Comparison of ENCODE assay signal across 8 cellular contexts in the genomic region with DNA sequence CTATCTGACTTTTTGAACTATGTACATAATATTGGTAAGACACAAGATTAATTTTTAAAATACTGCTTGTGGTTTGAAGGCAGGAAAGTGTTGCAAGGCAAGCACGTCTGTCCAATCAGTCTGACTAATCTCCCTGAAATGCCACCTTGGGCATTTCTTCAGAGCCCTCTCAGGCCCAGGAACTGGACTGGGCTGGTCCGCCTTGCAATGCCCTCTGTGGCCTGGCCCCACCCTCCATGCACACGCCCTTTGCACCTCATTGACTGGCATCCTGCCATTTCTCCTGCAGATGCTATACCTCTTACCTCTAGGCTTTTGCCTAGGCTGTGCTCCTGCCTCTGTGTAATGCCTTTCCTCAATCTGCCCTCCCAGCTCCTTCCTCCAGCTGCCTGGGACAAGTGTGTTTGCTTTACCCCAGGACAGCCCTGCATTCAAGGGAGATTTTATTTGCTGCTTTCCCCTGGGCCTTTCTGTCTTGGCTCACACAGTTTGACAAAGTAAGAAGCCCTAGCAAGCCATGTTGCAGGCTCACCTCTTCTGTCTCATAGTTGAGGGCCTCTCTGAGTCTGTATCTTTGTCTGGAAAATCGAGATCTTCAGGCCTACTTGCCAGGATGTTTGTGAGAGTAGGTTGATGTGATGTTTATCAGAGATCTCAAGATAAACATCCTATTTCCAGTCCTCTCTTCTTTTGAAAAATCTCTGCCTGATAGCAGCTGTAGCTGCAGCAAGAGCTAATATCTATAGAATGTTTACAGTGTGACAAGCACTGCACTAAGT.
DNase-seq lines count a peak whose midpoint lies in the region; ATAC-seq and TF ChIP-seq lines count a peak whose summit lies in the region.

No MANE protein-coding gene starts in this region.

- CTCF ChIA-PET in AG04450 (lab: Charles Lee): no interaction called here
- CTCF ChIA-PET in activated CD4-positive, alpha-beta memory T cell treated with anti-CD3 and anti-CD28 coated beads for 36 hours (lab: Charles Lee): interaction anchor here (1.0 kb wide), 1 partner anchor 826 kb away, joined by 3 read pairs; no protein-coding TSS in a partner anchor

- peak overlapping the region; percentile 43 for H3K27ac ChIP-seq in AG04450 (ENCODE audit: low read depth, low read length)

- in situ Hi-C loops in G401 (cut with HindIII; ENCODE audit: low sequenced_read_pairs): no loop called here

- peaks cover 4% of the 10 kb centered on the region for H3K27me3 Mint-ChIP-seq in activated CD4-positive, alpha-beta memory T cell treated with anti-CD3 and anti-CD28 coated beads for 36 hours

- H3K4me1 Mint-ChIP-seq in activated CD4-positive, alpha-beta memory T cell treated with anti-CD3 and anti-CD28 coated beads for 36 hours (ENCODE audit: low read depth): peaks cover 32% of the 10 kb centered on the region

- no peak overlapping the region for H3K4me3 ChIP-seq in AG04450 (ENCODE audit: low read depth, low read length)
- no peak overlapping the region for H3K4me3 ChIP-seq in LNCaP clone FGC (ENCODE audit: low read depth, low read length)
- no peak overlapping the region for H3K4me3 ChIP-seq in H7 (ENCODE audit: insufficient read depth, low read depth, low read length)

- intact Hi-C loops in activated CD4-positive, alpha-beta memory T cell treated with anti-CD3 and anti-CD28 coated beads for 36 hours (cut with micrococcal nuclease): no loop called here
- intact Hi-C loops in left colon (cut with DNase I, micrococcal nuclease): no loop called here

- no peak overlapping the region for H3K4me3 Mint-ChIP-seq in activated CD4-positive, alpha-beta memory T cell treated with anti-CD3 and anti-CD28 coated beads for 36 hours

- H3K9me3 ChIP-seq in AG04450 (ENCODE audit: control insufficient read depth, insufficient read depth, low read length): no peaks in the 10 kb centered on the region; the same call in 1 of the 2 replicates

- no peaks in the 10 kb centered on the region for H3K27me3 ChIP-seq in AG04450 (ENCODE audit: control insufficient read depth, insufficient read depth, low read length)
- H3K27me3 ChIP-seq in H7 (ENCODE audit: control insufficient read depth, insufficient read depth, low read length): peaks cover 2% of the 10 kb centered on the region; the same call in 1 of the 2 replicates

- no peak overlapping the region for H3K27ac Mint-ChIP-seq in activated CD4-positive, alpha-beta memory T cell treated with anti-CD3 and anti-CD28 coated beads for 36 hours

- ATAC-seq in left colon (peak; percentile 89), HG02981 (IDR thresholded peaks at IDR 0.05; ENCODE audit: unreplicated experiment) (no peak)

- H3K36me3 Mint-ChIP-seq in activated CD4-positive, alpha-beta memory T cell treated with anti-CD3 and anti-CD28 coated beads for 36 hours: peaks cover 1% of the 10 kb centered on the region

- TF ChIP-seq CTCF in AG04450 (IDR thresholded peaks at IDR 0.05; ENCODE audit: low read depth, low read length): no peak
- TF ChIP-seq CTCF in LNCaP clone FGC (IDR thresholded peaks at IDR 0.05; ENCODE audit: control insufficient read depth, extremely low read depth, insufficient read depth): no peak

- H3K9me3 Mint-ChIP-seq in activated CD4-positive, alpha-beta memory T cell treated with anti-CD3 and anti-CD28 coated beads for 36 hours: no peaks in the 10 kb centered on the region

- DNase-seq in AG04450 (ENCODE audit: low read depth, low spot score) (no peak), LNCaP clone FGC (ENCODE audit: low read depth) (peak; percentile 21), left colon (peak; percentile 88 to 95), H7 (no peak), G401 (ENCODE audit: low spot score) (no peak), germinal center (ENCODE audit: low spot score) (no peak)
- peak; percentile 18 for DNase-seq in activated CD4-positive, alpha-beta memory T cell treated with anti-CD3 and anti-CD28 coated beads for 36 hours

- POLR2A ChIA-PET in AG04450 (lab: Yijun Ruan, JAX): interaction anchor here (1.0 kb wide), 1 partner anchor 50 kb away, joined by 3 read pairs; no protein-coding TSS in a partner anchor
- POLR2A ChIA-PET in activated CD4-positive, alpha-beta memory T cell treated with anti-CD3 and anti-CD28 coated beads for 36 hours (lab: Charles Lee): no interaction called here

- H3K36me3 ChIP-seq in H7 (replicated peaks; ENCODE audit: control insufficient read depth, insufficient read depth, low read length): no peaks in the 10 kb centered on the region; the same call in 1 of the 2 replicates

Comparison
In these comparisons a context has a peak if more than half of its experiments do, and no peak if none do; other contexts are left out.
1. DNase-seq: peak in LNCaP clone FGC (single experiment), activated CD4-positive, alpha-beta memory T cell treated with anti-CD3 and anti-CD28 coated beads for 36 hours (single experiment) and left colon (2 of 2); none in AG04450 (single experiment), H7 (single experiment), G401 (single experiment) and germinal center (single experiment).